Comparison of ENCODE assay signal across 15 cellular contexts in genomic region chr7:111126987-111127386, GRCh38. TPM values are rescaled to one million over a fixed set of nuclear protein-coding genes. Genes with fewer than 3 reads are reported as not detected.
A peak's percentile ranks its signal among the peaks of the same experiment; 100 is the strongest.
DNase-seq lines count a peak whose midpoint lies in the region; ATAC-seq, FAIRE-seq and TF ChIP-seq lines count a peak whose summit lies in the region.
"Had no signal": no experiment of that assay in that cellular context is flagged by ENCODE, and none has a peak within 500 bp of the region (broad histone marks: within the 10 kb centered on the region; RNA-seq: fewer than 3 reads in every experiment).

No MANE protein-coding gene starts in this region.

- DNase-seq in EL = peak; percentile 35
- peak; percentile 8 for DNase-seq in NB4 (ENCODE audit: low read depth)
- DNase-seq in astrocyte of the spinal cord (ENCODE audit: low read depth, low spot score) = peak; percentile 12
- DNase-seq in keratinocyte (ENCODE audit: low read depth, low spot score) = peak; percentile 1
- no peak for DNase-seq in NCI-H524 treated with DMSO at 0.1 percent for 48 hours (lab: John Stamatoyannopoulos, UW)
- no peak for DNase-seq in natural killer cell treated with Interleukin-12 subunit alpha and Interleukin-12 subunit beta and Interleukin-15 and Interleukin-18, amount 100 ng/mL, for 72 hours (ENCODE audit: low spot score)
- DNase-seq: central memory CD4-positive, alpha-beta T cell; heart left ventricle; MG63; NCI-H2081 treated with DMSO at 0.1 percent for 48 hours; right lobe of liver; stimulated activated naive CD4-positive, alpha-beta T cell had no signal

- no peak overlapping the region for H3K9ac ChIP-seq in keratinocyte (ENCODE audit: control insufficient read depth, extremely low read depth, insufficient read depth, low read length)
- H3K9ac ChIP-seq: BLaER1 had no signal

- no peaks in the 10 kb centered on the region for H3K9me3 Mint-ChIP-seq in natural killer cell treated with Interleukin-12 subunit alpha and Interleukin-12 subunit beta and Interleukin-15 and Interleukin-18, amount 100 ng/mL, for 72 hours

- TF ChIP-seq CTCF in NB4 (IDR thresholded peaks at IDR 0.05; ENCODE audit: low read depth, low read length) (no peak), astrocyte of the spinal cord (IDR thresholded peaks at IDR 0.05; ENCODE audit: low read depth, low read length) (no peak), keratinocyte (optimal IDR thresholded peaks at IDR 0.05 in 1 of 3, IDR thresholded peaks at IDR 0.05 in 1 of 3, conservative IDR thresholded peaks at IDR 0.05 in 1 of 3; ENCODE audit: extremely low read depth in 1 of 3, insufficient read depth in 2 of 3, low read length in 3 of 3) (no peak)

- no peaks in the 10 kb centered on the region for H4K20me1 ChIP-seq in keratinocyte (ENCODE audit: control insufficient read depth, extremely low read depth, insufficient read depth, low read length)
- H4K20me1 ChIP-seq: BLaER1 had no signal

- H3K4me1 ChIP-seq in keratinocyte (ENCODE audit: control insufficient read depth, extremely low read depth, insufficient read depth, low read length) = no peaks in the 10 kb centered on the region
- H3K4me1 ChIP-seq: BLaER1, heart left ventricle, right lobe of liver had no signal

- no peaks in the 10 kb centered on the region for H3K27me3 ChIP-seq in keratinocyte (ENCODE audit: control insufficient read depth, extremely low read depth, insufficient read depth, low read length)
- H3K27me3 ChIP-seq: BLaER1, heart left ventricle, MG63, right lobe of liver had no signal

- no peak for TF ChIP-seq POLR2A in NB4 (IDR thresholded peaks at IDR 0.05; ENCODE audit: extremely low read depth, insufficient read length)

- no peaks in the 10 kb centered on the region for H3K36me3 Mint-ChIP-seq in natural killer cell treated with Interleukin-12 subunit alpha and Interleukin-12 subunit beta and Interleukin-15 and Interleukin-18, amount 100 ng/mL, for 72 hours

- H3K4me3 ChIP-seq in NB4 (ENCODE audit: low read depth, low read length) = no peak overlapping the region
- no peak overlapping the region for H3K4me3 ChIP-seq in astrocyte of the spinal cord (ENCODE audit: low read depth, low read length)
- no peak overlapping the region for H3K4me3 ChIP-seq in keratinocyte (ENCODE audit: control insufficient read depth in 2 of 3, extremely low read depth in 1 of 3, insufficient read depth in 2 of 3, low read depth in 1 of 3, low read length in 3 of 3)
- H3K4me3 ChIP-seq: BLaER1, heart left ventricle, MG63, right lobe of liver had no signal

- H3K9me3 ChIP-seq in keratinocyte (ENCODE audit: control insufficient read depth, low read depth, low read length) = no peaks in the 10 kb centered on the region
- H3K9me3 ChIP-seq: BLaER1, heart left ventricle, MG63, right lobe of liver had no signal

- ATAC-seq in GM19395 (IDR thresholded peaks at IDR 0.05; ENCODE audit: unreplicated experiment) = no peak
- ATAC-seq in HG03045 (IDR thresholded peaks at IDR 0.05; ENCODE audit: unreplicated experiment) = no peak
- no peak for ATAC-seq in natural killer cell treated with Interleukin-12 subunit alpha and Interleukin-12 subunit beta and Interleukin-15 and Interleukin-18, amount 100 ng/mL, for 72 hours
- ATAC-seq: heart left ventricle, right lobe of liver had no signal

- no peak overlapping the region for H3K4me3 Mint-ChIP-seq in natural killer cell treated with Interleukin-12 subunit alpha and Interleukin-12 subunit beta and Interleukin-15 and Interleukin-18, amount 100 ng/mL, for 72 hours

- no peak overlapping the region for H3K27ac Mint-ChIP-seq in natural killer cell treated with Interleukin-12 subunit alpha and Interleukin-12 subunit beta and Interleukin-15 and Interleukin-18, amount 100 ng/mL, for 72 hours

- no peak overlapping the region for H3K4me2 ChIP-seq in keratinocyte (ENCODE audit: control insufficient read depth, extremely low read depth, insufficient read depth, low read depth, low read length)
- H3K4me2 ChIP-seq: BLaER1 had no signal

- H2AFZ ChIP-seq in keratinocyte (ENCODE audit: control insufficient read depth, low read length) = no peak overlapping the region

- dilution Hi-C loops in keratinocyte (cut with MboI; ENCODE audit: extremely low pct_ligation_motif_present, low sequenced_read_pairs) = no loop called here

- H3K9me1 ChIP-seq in keratinocyte (ENCODE audit: control insufficient read depth, extremely low read depth, insufficient read depth, low read length) = no peaks in the 10 kb centered on the region

- no peak overlapping the region for H3K27ac ChIP-seq in keratinocyte (ENCODE audit: control insufficient read depth, insufficient read depth, low read length)
- H3K27ac ChIP-seq: BLaER1, heart left ventricle, right lobe of liver had no signal

- in situ Hi-C loops in astrocyte of the spinal cord (cut with HindIII; ENCODE audit: low sequenced_read_pairs) = no loop called here

- peak; percentile 44 for FAIRE-seq in keratinocyte (lab: Jason Lieb, UNC)

- H3K79me2 ChIP-seq in keratinocyte (ENCODE audit: control insufficient read depth, insufficient read depth, low read length) = no peaks in the 10 kb centered on the region

- no peaks in the 10 kb centered on the region for H3K4me1 Mint-ChIP-seq in natural killer cell treated with Interleukin-12 subunit alpha and Interleukin-12 subunit beta and Interleukin-15 and Interleukin-18, amount 100 ng/mL, for 72 hours (ENCODE audit: low read depth in 2 of 2)

- H3K27me3 Mint-ChIP-seq in natural killer cell treated with Interleukin-12 subunit alpha and Interleukin-12 subunit beta and Interleukin-15 and Interleukin-18, amount 100 ng/mL, for 72 hours = no peaks in the 10 kb centered on the region

- no peaks in the 10 kb centered on the region for H3K36me3 ChIP-seq in keratinocyte (ENCODE audit: control insufficient read depth in 2 of 2, extremely low read depth in 1 of 2, insufficient read depth in 2 of 2, low read length in 2 of 2)
- H3K36me3 ChIP-seq: BLaER1, heart left ventricle, MG63, right lobe of liver had no signal

RNA-seq across cellular contexts. Expression of gene LRRN3, which starts 36.1 kb away (rescaled TPM):
- polyA plus RNA-seq in keratinocyte = not detected in 3 replicates
- polyA plus RNA-seq in keratinocyte (2011; ENCODE audit: low read depth) = not detected
- polyA plus RNA-seq in keratinocyte (2011; cell fraction: cytosol; rRNA removed) = not detected in 2 replicates
- polyA plus RNA-seq in keratinocyte (2011; cell fraction: nucleus; rRNA removed) = not detected in 2 replicates
- 0.14 TPM in 1 of 2 replicates, not detected in the other for polyA plus RNA-seq in keratinocyte (2012; ENCODE audit: low replicate concordance)
- polyA minus RNA-seq in keratinocyte = not detected in 3 replicates
- not detected for polyA minus RNA-seq in keratinocyte (2011; cell fraction: cytosol; rRNA and poly(A)+ RNA removed)
- not detected in 2 replicates for polyA minus RNA-seq in keratinocyte (2011; cell fraction: nucleus; rRNA and poly(A)+ RNA removed)
- total RNA-seq in natural killer cell treated with Interleukin-12 subunit alpha and Interleukin-12 subunit beta and Interleukin-15 and Interleukin-18, amount 100 ng/mL, for 72 hours = 1 to 10 TPM; 1.4 to 4.6 TPM

Comparison
In these comparisons a context has a peak if more than half of its experiments do, and no peak if none do; other contexts are left out.
1. DNase-seq: peak in EL (single experiment), NB4 (single experiment), astrocyte of the spinal cord (single experiment) and keratinocyte (single experiment); none in NCI-H524 treated with DMSO at 0.1 percent for 48 hours (single experiment) and natural killer cell treated with Interleukin-12 subunit alpha and Interleukin-12 subunit beta and Interleukin-15 and Interleukin-18, amount 100 ng/mL, for 72 hours (single experiment).